Comparison of ENCODE assay signal across 27 cellular contexts in genomic region chrX:123277347-123277746, GRCh38.
A peak's percentile ranks its signal among the peaks of the same experiment; 100 is the strongest.
DNase-seq lines count a peak whose midpoint lies in the region; ATAC-seq, FAIRE-seq and TF ChIP-seq lines count a peak whose summit lies in the region.
"Had no signal": no experiment of that assay in that cellular context is flagged by ENCODE, and none has a peak within 500 bp of the region (broad histone marks: within the 10 kb centered on the region; RNA-seq: fewer than 3 reads in every experiment).

No MANE protein-coding gene starts in this region.

- peak overlapping the region; percentile 33 for H2AFZ ChIP-seq in mammary epithelial cell (ENCODE audit: low read depth, low read length)

- H3K27ac ChIP-seq in mammary epithelial cell (ENCODE audit: insufficient read depth, low read depth, low read length) = no peak overlapping the region
- no peak overlapping the region for H3K27ac ChIP-seq in breast epithelium
- H3K27ac ChIP-seq: HL-60, SJSA1 had no signal

- no peak for FAIRE-seq in bronchial epithelial cell (lab: Jason Lieb, UNC)
- FAIRE-seq: H54, HepG2, K562, RCC 7860 had no signal

- H3K9me3 ChIP-seq in mammary epithelial cell (replicated peaks; ENCODE audit: insufficient read depth, low read length) (peaks cover 4% of the 10 kb centered on the region), breast epithelium (no peaks in the 10 kb centered on the region)
- H3K9me3 ChIP-seq: SJSA1 had no signal

- dilution Hi-C loops in mammary epithelial cell (cut with HindIII; ENCODE audit: low sequenced_read_pairs) = no loop called here

- intact Hi-C loops in mammary epithelial cell (cut with micrococcal nuclease) (no loop called here), breast epithelium (cut with DNase I; ENCODE audit: low total_unique reads) (no loop called here)

- H3K36me3 ChIP-seq in mammary epithelial cell (ENCODE audit: insufficient read depth, low read length) (no peaks in the 10 kb centered on the region), breast epithelium (no peaks in the 10 kb centered on the region), bronchial epithelial cell (ENCODE audit: control insufficient read depth, insufficient read depth, low read length) (no peaks in the 10 kb centered on the region)
- H3K36me3 ChIP-seq: SJSA1 had no signal

- in situ Hi-C loops in mammary epithelial cell (cut with MboI; ENCODE audit: low sequenced_read_pairs in 2 of 2) = no loop called here

- TF ChIP-seq POLR2A in breast epithelium (IDR thresholded peaks at IDR 0.05) = no peak

- ATAC-seq in HG02870 (IDR thresholded peaks at IDR 0.05; ENCODE audit: unreplicated experiment) (peak; percentile 24), GM19035 (IDR thresholded peaks at IDR 0.05; ENCODE audit: unreplicated experiment) (no peak), HG02642 (IDR thresholded peaks at IDR 0.05; ENCODE audit: poor library complexity, unreplicated experiment) (no peak), GM21367 (IDR thresholded peaks at IDR 0.05; ENCODE audit: unreplicated experiment) (no peak)
- ATAC-seq: CD8-positive, alpha-beta T cell; HepG2; K562 had no signal

- no peak overlapping the region for H3K9ac ChIP-seq in mammary epithelial cell (ENCODE audit: insufficient read depth, low read length)

- H3K27me3 ChIP-seq in mammary epithelial cell (ENCODE audit: insufficient read depth, low read length) = no peaks in the 10 kb centered on the region
- peaks cover 0 to 10% of the 10 kb centered on the region in 2 donors for H3K27me3 ChIP-seq in breast epithelium
- no peaks in the 10 kb centered on the region for H3K27me3 ChIP-seq in bronchial epithelial cell (ENCODE audit: control insufficient read depth, insufficient read depth, low read length)
- H3K27me3 ChIP-seq: SJSA1 had no signal

- no peak overlapping the region for H3K4me3 ChIP-seq in mammary epithelial cell (replicated peaks in 1 of 3; ENCODE audit: insufficient read depth in 1 of 3, low read depth in 2 of 3, low read length in 3 of 3)
- H3K4me3 ChIP-seq in breast epithelium = no peak overlapping the region
- H3K4me3 ChIP-seq in bronchial epithelial cell (ENCODE audit: low read depth, low read length) = no peak overlapping the region
- H3K4me3 ChIP-seq: K562, SJSA1 had no signal

- CTCF ChIA-PET in mammary epithelial cell (lab: Charles Lee; ENCODE audit: low non-redundant PET) = interaction anchor here (0.7 kb wide), 1 partner anchor 596 kb away, joined by 3 read pairs; no protein-coding TSS in a partner anchor

- WGBS in mammary epithelial cell (ENCODE audit: low coverage, missing lambda C conversion rate) = 29% methylated on average over 4 of the region's 4 CpGs

- no peak overlapping the region for H3K4me2 ChIP-seq in mammary epithelial cell (ENCODE audit: insufficient read depth, low read depth, low read length)

- no peaks in the 10 kb centered on the region for H3K79me2 ChIP-seq in mammary epithelial cell (ENCODE audit: insufficient read depth, low read length)

- no TSS peak for BruUV-seq in mammary epithelial cell (replicated peaks; lab: Mats Ljungman, UMichigan)

- no peak for DNase-seq in mammary epithelial cell
- DNase-seq in breast epithelium (ENCODE audit: low spot score in 2 of 2) = no peak
- DNase-seq in bronchial epithelial cell (ENCODE audit: low read depth) = peak; percentile 52
- DNase-seq: 8988T; AML-193; C1 segment of cervical spinal cord; CD8-positive, alpha-beta T cell; GDM1; MM.1S; NCI-H1048; NCI-H1436; NCI-H187 treated with DMSO at 0.1 percent for 48 hours; NCI-H2107; NCI-H2227 treated with DMSO at 0.1 percent for 48 hours; NCI-H510A; NCI-H748 treated with DMSO at 0.1 percent for 48 hours; NK-92 treated with Interleukin-12 subunit alpha and Interleukin-12 subunit beta, amount 100 ng/mL, for 24 hours had no signal

- no peaks in the 10 kb centered on the region for H4K20me1 ChIP-seq in mammary epithelial cell (ENCODE audit: insufficient read depth, low read length)

- H3K4me1 ChIP-seq in mammary epithelial cell (ENCODE audit: insufficient read depth, low read length) (no peaks in the 10 kb centered on the region), breast epithelium (no peaks in the 10 kb centered on the region)
- H3K4me1 ChIP-seq: SJSA1 had no signal

- TF ChIP-seq CTCF in mammary epithelial cell (conservative IDR thresholded peaks at IDR 0.05 in 1 of 2, IDR thresholded peaks at IDR 0.05 in 1 of 2; ENCODE audit: extremely low read depth in 1 of 2, insufficient read depth in 1 of 2, low read depth in 1 of 2, low read length in 2 of 2) = no peak
- TF ChIP-seq CTCF in breast epithelium (IDR thresholded peaks at IDR 0.05) = no peak
- TF ChIP-seq CTCF in bronchial epithelial cell (IDR thresholded peaks at IDR 0.05; ENCODE audit: insufficient read depth, low read length, severe bottlenecking) = no peak
